Comparison of ENCODE assay signal across 16 cellular contexts in genomic region chr15:38486946-38487345, GRCh38. TPM values are rescaled to one million over a fixed set of nuclear protein-coding genes. Genes with fewer than 3 reads are reported as not detected.
DNase-seq lines count a peak whose midpoint lies in the region; ATAC-seq, FAIRE-seq and TF ChIP-seq lines count a peak whose summit lies in the region.
"Had no signal": no experiment of that assay in that cellular context is flagged by ENCODE, and none has a peak within 500 bp of the region (broad histone marks: within the 10 kb centered on the region; RNA-seq: fewer than 3 reads in every experiment).

No MANE protein-coding gene starts in this region.

- H3K27me3 Mint-ChIP-seq in CD4-positive, alpha-beta T cell: no peaks in the 10 kb centered on the region
- H3K27me3 Mint-ChIP-seq in memory B cell: no peaks in the 10 kb centered on the region

- POLR2A ChIA-PET in CD4-positive, alpha-beta T cell (lab: Charles Lee): interaction anchor here (1.3 to 1.4 kb wide), 2 partner anchors 33 to 212 kb away, joined by 3 to 6 read pairs; partner anchors contain the start of gene FAM98B

- peaks cover 52% of the 10 kb centered on the region for H3K4me1 Mint-ChIP-seq in CD4-positive, alpha-beta T cell (ENCODE audit: low read depth)
- peaks cover 3% of the 10 kb centered on the region for H3K4me1 Mint-ChIP-seq in memory B cell

- TF ChIP-seq CTCF in CD4-positive, alpha-beta T cell (IDR thresholded peaks at IDR 0.05): no peak

- H3K36me3 Mint-ChIP-seq in CD4-positive, alpha-beta T cell (ENCODE audit: low read depth): peaks cover 73% of the 10 kb centered on the region
- peaks cover 0 to 27% of the 10 kb centered on the region in 2 donors for H3K36me3 Mint-ChIP-seq in activated naive CD4-positive, alpha-beta T cell treated with anti-CD3 and anti-CD28 coated beads, Interleukin-2, amount 50 U/mL, for 72 hours
- peaks cover 11% of the 10 kb centered on the region for H3K36me3 Mint-ChIP-seq in memory B cell

- peak overlapping the region; percentile 15 for H3K4me3 Mint-ChIP-seq in CD4-positive, alpha-beta T cell
- H3K4me3 Mint-ChIP-seq in memory B cell: no peak overlapping the region

- H3K9me3 Mint-ChIP-seq in CD4-positive, alpha-beta T cell: no peaks in the 10 kb centered on the region
- no peaks in the 10 kb centered on the region for H3K9me3 Mint-ChIP-seq in activated naive CD4-positive, alpha-beta T cell treated with anti-CD3 and anti-CD28 coated beads, Interleukin-2, amount 50 U/mL, for 72 hours
- no peaks in the 10 kb centered on the region for H3K9me3 Mint-ChIP-seq in memory B cell

- H3K27ac ChIP-seq in CD4-positive, alpha-beta T cell (ENCODE audit: low read depth, low read length): peak overlapping the region; percentile 50
- H3K27ac ChIP-seq: left lung, parathyroid adenoma, SJCRH30 had no signal

- no peaks in the 10 kb centered on the region for H3K9me3 ChIP-seq in CD4-positive, alpha-beta T cell (ENCODE audit: control insufficient read depth, low read length)
- H3K9me3 ChIP-seq: left lung, SJCRH30 had no signal

- FAIRE-seq in urothelium cell line (lab: Jason Lieb, UNC): no peak
- FAIRE-seq: endothelial cell of umbilical vein had no signal

- no peaks in the 10 kb centered on the region for H3K27me3 ChIP-seq in CD4-positive, alpha-beta T cell (ENCODE audit: control insufficient read depth, insufficient read depth, low read length)
- H3K27me3 ChIP-seq: left lung, SJCRH30 had no signal

- DNase-seq in CD4-positive, alpha-beta T cell: no peak
- DNase-seq in EL (peak; percentile 14), memory B cell (ENCODE audit: low spot score in 2 of 2) (no peak), urothelium cell line (ENCODE audit: low spot score) (no peak)
- DNase-seq in activated naive CD4-positive, alpha-beta T cell treated with anti-CD3 and anti-CD28 coated beads, Interleukin-2, amount 50 U/mL, for 72 hours (ENCODE audit: low spot score in 2 of 2): no peak
- DNase-seq: amniotic stem cell, foreskin fibroblast, left lung, MM.1S, NCI-H187 treated with DMSO at 0.1 percent for 48 hours, NCI-H510A, SJCRH30 had no signal

- CTCF ChIA-PET in CD4-positive, alpha-beta T cell (lab: Charles Lee): interaction anchor here (0.7 to 2.6 kb wide), 5 partner anchors 13 to 212 kb away, joined by 3 to 12 read pairs (median 5); partner anchors contain the start of genes FAM98B and RASGRP1

- peak; percentile 86 for ATAC-seq in CD4-positive, alpha-beta T cell (ENCODE audit: poor library complexity)
- peak; percentile 91 to 97 for ATAC-seq in activated naive CD4-positive, alpha-beta T cell treated with anti-CD3 and anti-CD28 coated beads, Interleukin-2, amount 50 U/mL, for 72 hours
- ATAC-seq in memory B cell (ENCODE audit: low read depth): no peak
- no peak for ATAC-seq in GM18870 (IDR thresholded peaks at IDR 0.05; ENCODE audit: unreplicated experiment)
- no peak for ATAC-seq in GM18873 (IDR thresholded peaks at IDR 0.05; ENCODE audit: low FRiP score, unreplicated experiment)
- ATAC-seq: left lung had no signal

- peak overlapping the region; percentile 86 for H3K27ac Mint-ChIP-seq in CD4-positive, alpha-beta T cell
- peak overlapping the region; percentile 70 to 90 for H3K27ac Mint-ChIP-seq in activated naive CD4-positive, alpha-beta T cell treated with anti-CD3 and anti-CD28 coated beads, Interleukin-2, amount 50 U/mL, for 72 hours
- H3K27ac Mint-ChIP-seq in memory B cell: peak overlapping the region; percentile 62

- intact Hi-C loops in CD4-positive, alpha-beta T cell (cut with DNase I, micrococcal nuclease): loop anchor here in 1 of 2 experiments (10.0 kb wide), 1 partner anchor 48 kb away; no protein-coding TSS in a partner anchor

RNA-seq across cellular contexts. Expression of gene FAM98B, which starts 33.0 kb away (rescaled TPM):
- 10 to 100 TPM; 20.1 to 20.4 TPM for total RNA-seq in CD4-positive, alpha-beta T cell
- 10 to 100 TPM; 23.8 to 40.3 TPM for total RNA-seq in activated naive CD4-positive, alpha-beta T cell treated with anti-CD3 and anti-CD28 coated beads, Interleukin-2, amount 50 U/mL, for 72 hours

Comparison
In these comparisons a context has a peak if more than half of its experiments do, and no peak if none do; other contexts are left out.
1. ATAC-seq: peak in CD4-positive, alpha-beta T cell (single experiment) and activated naive CD4-positive, alpha-beta T cell treated with anti-CD3 and anti-CD28 coated beads, Interleukin-2, amount 50 U/mL, for 72 hours (2 of 2); none in memory B cell (single experiment), GM18870 (single experiment) and GM18873 (single experiment).
2. Peak in every context shown above with its lines, with median percentiles within 50 percentile points of each other: H3K27ac Mint-ChIP-seq.